Comparison of ENCODE assay signal across 8 cellular contexts in genomic region chr4:54232151-54232688, GRCh38.
DNase-seq lines count a peak whose midpoint lies in the region; ATAC-seq lines count a peak whose summit lies in the region.

No MANE protein-coding gene starts in this region.

- H3K9me3 ChIP-seq in endocrine pancreas (ENCODE audit: control insufficient read depth, low read length) (no peaks in the 10 kb centered on the region), muscle layer of duodenum (ENCODE audit: control insufficient read depth in 1 of 2, low read length in 2 of 2) (no peaks in the 10 kb centered on the region)

- no peaks in the 10 kb centered on the region for H3K36me3 Mint-ChIP-seq in stimulated activated naive CD8-positive, alpha-beta T cell treated with anti-CD3 and anti-CD28 coated beads, Interleukin-15, Interleukin-2, amounts not matched to agents 100 ng/mL and 50 ng/mL, for 24 hours (ENCODE audit: low read depth)

- H3K9ac ChIP-seq in endocrine pancreas (ENCODE audit: control insufficient read depth, insufficient read depth, low read length) = peak overlapping the region; percentile 1

- H3K4me3 Mint-ChIP-seq in stimulated activated naive CD8-positive, alpha-beta T cell treated with anti-CD3 and anti-CD28 coated beads, Interleukin-15, Interleukin-2, amounts not matched to agents 100 ng/mL and 50 ng/mL, for 24 hours = peak overlapping the region; percentile 55

- H3K4me1 Mint-ChIP-seq in stimulated activated naive CD8-positive, alpha-beta T cell treated with anti-CD3 and anti-CD28 coated beads, Interleukin-15, Interleukin-2, amounts not matched to agents 100 ng/mL and 50 ng/mL, for 24 hours (ENCODE audit: low read depth) = peaks cover 45% of the 10 kb centered on the region

- H3K36me3 ChIP-seq in endocrine pancreas (ENCODE audit: control insufficient read depth, insufficient read depth, low read length) (no peaks in the 10 kb centered on the region), muscle layer of duodenum (ENCODE audit: control insufficient read depth in 1 of 2, insufficient read depth in 2 of 2, low read length in 2 of 2) (peaks cover 0 to 4% of the 10 kb centered on the region in 2 donors)

- H3K4me3 ChIP-seq in endocrine pancreas (ENCODE audit: control insufficient read depth, insufficient read depth, low read length) = no peak overlapping the region
- peak overlapping the region; percentile 65 to 67 for H3K4me3 ChIP-seq in muscle layer of duodenum (ENCODE audit: low read depth in 1 of 2, low read length in 2 of 2)

- no peak for ATAC-seq in stimulated activated naive CD8-positive, alpha-beta T cell treated with anti-CD3 and anti-CD28 coated beads, Interleukin-15, Interleukin-2, amounts not matched to agents 100 U/mL and 50 U/mL, for 24 hours

- H3K9me3 Mint-ChIP-seq in stimulated activated naive CD8-positive, alpha-beta T cell treated with anti-CD3 and anti-CD28 coated beads, Interleukin-15, Interleukin-2, amounts not matched to agents 100 ng/mL and 50 ng/mL, for 24 hours = no peaks in the 10 kb centered on the region

- H3K27me3 ChIP-seq in endocrine pancreas (ENCODE audit: control insufficient read depth, insufficient read depth, low read length) (peaks cover 14% of the 10 kb centered on the region), muscle layer of duodenum (ENCODE audit: low read depth, low read length) (peaks cover 44% of the 10 kb centered on the region)

- H3K27ac ChIP-seq in muscle layer of duodenum (ENCODE audit: low read length) = peak overlapping the region; percentile 39

- H3K27me3 Mint-ChIP-seq in stimulated activated naive CD8-positive, alpha-beta T cell treated with anti-CD3 and anti-CD28 coated beads, Interleukin-15, Interleukin-2, amounts not matched to agents 100 ng/mL and 50 ng/mL, for 24 hours = peaks cover 72% of the 10 kb centered on the region

- H3K27ac Mint-ChIP-seq in stimulated activated naive CD8-positive, alpha-beta T cell treated with anti-CD3 and anti-CD28 coated beads, Interleukin-15, Interleukin-2, amounts not matched to agents 100 ng/mL and 50 ng/mL, for 24 hours = no peak overlapping the region

- DNase-seq in stimulated activated naive CD8-positive, alpha-beta T cell treated with anti-CD3 and anti-CD28 coated beads, Interleukin-15, Interleukin-2, amounts not matched to agents 100 U/mL and 50 U/mL, for 24 hours = no peak
- DNase-seq in epidermal melanocyte (ENCODE audit: insufficient read length, low spot score) (no peak), LoVo (ENCODE audit: low spot score) (no peak), GDM1 (lab: John Stamatoyannopoulos, UW) (no peak)
- DNase-seq in activated CD4-positive, CD25-positive, alpha-beta regulatory T cell treated with anti-CD3 and anti-CD28 coated beads, Interleukin-2, amount 50 U/mL, for 72 hours = no peak

- H3K4me1 ChIP-seq in endocrine pancreas (ENCODE audit: control insufficient read depth, insufficient read depth, low read length) (no peaks in the 10 kb centered on the region), muscle layer of duodenum (ENCODE audit: control insufficient read depth in 1 of 2, insufficient read depth in 2 of 2, low read length in 2 of 2) (peaks cover 0 to 41% of the 10 kb centered on the region in 2 donors)
